Comparison of ENCODE assay signal across 8 cellular contexts in genomic region chr2:240567137-240567871, GRCh38. TPM values are rescaled to one million over a fixed set of nuclear protein-coding genes. Genes with fewer than 3 reads are reported as not detected.
A peak's percentile ranks its signal among the peaks of the same experiment; 100 is the strongest.
DNase-seq lines count a peak whose midpoint lies in the region; TF ChIP-seq lines count a peak whose summit lies in the region.

No MANE protein-coding gene starts in this region.

- CTCF ChIA-PET in CD8-positive, alpha-beta memory T cell (lab: Charles Lee): interaction anchor here (1.0 to 4.9 kb wide), 10 partner anchors 8 to 237 kb away, joined by 3 to 68 read pairs (median 15); partner anchors contain the start of genes ANKMY1 and CAPN10

- TF ChIP-seq CTCF in OCI-LY1 (IDR thresholded peaks at IDR 0.05; ENCODE audit: low read length): no peak
- TF ChIP-seq CTCF in smooth muscle cell (IDR thresholded peaks at IDR 0.05; ENCODE audit: borderline replicate concordance, insufficient read depth, poor library complexity, severe bottlenecking): no peak

- H2AFZ ChIP-seq in OCI-LY1 (ENCODE audit: low read length): no peak overlapping the region
- H2AFZ ChIP-seq in smooth muscle cell (ENCODE audit: low read depth): peak overlapping the region; percentile 87

- no peaks in the 10 kb centered on the region for H4K20me1 ChIP-seq in OCI-LY1 (ENCODE audit: insufficient read depth, low read length)
- H4K20me1 ChIP-seq in smooth muscle cell (ENCODE audit: low read depth): peaks cover 8% of the 10 kb centered on the region

- H3K9me3 Mint-ChIP-seq in CD8-positive, alpha-beta memory T cell: no peaks in the 10 kb centered on the region

- WGBS in smooth muscle cell (ENCODE audit: low lambda C conversion rate): 59% methylated on average over 26 of the region's 26 CpGs

- H3K36me3 Mint-ChIP-seq in CD8-positive, alpha-beta memory T cell: peaks cover 0 to 45% (median 9%) of the 10 kb centered on the region in 3 donors

- H3K4me3 ChIP-seq in CD8-positive, alpha-beta memory T cell (ENCODE audit: low read length): peak overlapping the region; percentile 82
- H3K4me3 ChIP-seq in OCI-LY1 (ENCODE audit: low read depth, low read length, poor library complexity, severe bottlenecking) (peak overlapping the region; percentile 86), adipocyte (ENCODE audit: low read length) (peak overlapping the region; percentile 87), iPS-15b (ENCODE audit: low read depth, low read length) (peak overlapping the region; percentile 52), smooth muscle cell (peak overlapping the region; percentile 68)

- POLR2A ChIA-PET in CD8-positive, alpha-beta memory T cell (lab: Charles Lee): interaction anchor here (1.4 to 5.5 kb wide), 6 partner anchors 10 to 59 kb away, joined by 3 to 99 read pairs (median 10); partner anchors contain the start of gene CAPN10

- peak overlapping the region; percentile 78 for H3K27ac ChIP-seq in CD8-positive, alpha-beta memory T cell (ENCODE audit: low read depth, low read length)
- H3K27ac ChIP-seq in OCI-LY1 (ENCODE audit: low read depth, low read length, poor library complexity, severe bottlenecking): peak overlapping the region; percentile 91
- H3K27ac ChIP-seq in smooth muscle cell (ENCODE audit: low read depth): no peak overlapping the region

- H3K9ac ChIP-seq in OCI-LY1 (ENCODE audit: low read length) (peak overlapping the region; percentile 76), adipocyte (ENCODE audit: low read length) (peak overlapping the region; percentile 89), iPS-15b (ENCODE audit: low read depth, low read length) (no peak overlapping the region), smooth muscle cell (ENCODE audit: low read depth) (no peak overlapping the region)

- peaks cover 82% of the 10 kb centered on the region for H3K4me1 ChIP-seq in CD8-positive, alpha-beta memory T cell (ENCODE audit: insufficient read depth, low read length)
- H3K4me1 ChIP-seq in OCI-LY1 (ENCODE audit: insufficient read depth, low read length, severe bottlenecking) (peaks cover 54% of the 10 kb centered on the region), adipocyte (ENCODE audit: control insufficient read depth, insufficient read depth, low read length) (peaks cover 34% of the 10 kb centered on the region), iPS-15b (ENCODE audit: control insufficient read depth, insufficient read depth, low read length) (peaks cover 9% of the 10 kb centered on the region), smooth muscle cell (ENCODE audit: low read depth) (peaks cover 11% of the 10 kb centered on the region)

- peaks cover 4% of the 10 kb centered on the region for H3K36me3 ChIP-seq in CD8-positive, alpha-beta memory T cell (ENCODE audit: insufficient read depth, low read length)
- H3K36me3 ChIP-seq in OCI-LY1 (ENCODE audit: insufficient read depth, low read length): peaks cover 6% of the 10 kb centered on the region; the same call in 1 of the 2 replicates
- no peaks in the 10 kb centered on the region for H3K36me3 ChIP-seq in adipocyte (ENCODE audit: control insufficient read depth, insufficient read depth, low read length, severe bottlenecking)
- no peaks in the 10 kb centered on the region for H3K36me3 ChIP-seq in iPS-15b (ENCODE audit: control insufficient read depth, insufficient read depth, low read length)
- no peaks in the 10 kb centered on the region for H3K36me3 ChIP-seq in smooth muscle cell (ENCODE audit: low read depth)

- H3F3A ChIP-seq in OCI-LY1 (ENCODE audit: insufficient read depth, low read length) (no peaks in the 10 kb centered on the region), smooth muscle cell (ENCODE audit: low read depth) (peaks cover 15% of the 10 kb centered on the region)

- H3K4me1 Mint-ChIP-seq in CD8-positive, alpha-beta memory T cell: peaks cover 64 to 87% (median 72%) of the 10 kb centered on the region in 3 donors

- H3K27ac Mint-ChIP-seq in CD8-positive, alpha-beta memory T cell: peak overlapping the region; percentile 87 to 99 (median 97)

- H3K79me2 ChIP-seq in OCI-LY1 (ENCODE audit: insufficient read depth, low read length) (no peaks in the 10 kb centered on the region), smooth muscle cell (ENCODE audit: low read depth) (no peaks in the 10 kb centered on the region)

- H3K27me3 ChIP-seq in CD8-positive, alpha-beta memory T cell (ENCODE audit: insufficient read depth, low read length, poor library complexity, severe bottlenecking): no peaks in the 10 kb centered on the region
- H3K27me3 ChIP-seq in OCI-LY1 (ENCODE audit: insufficient read depth, low read length) (no peaks in the 10 kb centered on the region), adipocyte (replicated peaks; ENCODE audit: control insufficient read depth, insufficient read depth, low read length) (no peaks in the 10 kb centered on the region), iPS-15b (ENCODE audit: control insufficient read depth, insufficient read depth, low read length) (peaks cover 28% of the 10 kb centered on the region), smooth muscle cell (ENCODE audit: low read depth) (no peaks in the 10 kb centered on the region)

- peak overlapping the region; percentile 92 to 98 (median 95) for H3K4me3 Mint-ChIP-seq in CD8-positive, alpha-beta memory T cell

- peak overlapping the region; percentile 92 for H3K4me2 ChIP-seq in OCI-LY1 (ENCODE audit: low read length)
- peak overlapping the region; percentile 98 for H3K4me2 ChIP-seq in smooth muscle cell

- H3K9me3 ChIP-seq in CD8-positive, alpha-beta memory T cell (ENCODE audit: low read length): no peaks in the 10 kb centered on the region
- no peaks in the 10 kb centered on the region for H3K9me3 ChIP-seq in OCI-LY1 (ENCODE audit: low read length)
- no peaks in the 10 kb centered on the region for H3K9me3 ChIP-seq in adipocyte (ENCODE audit: control insufficient read depth, low read length)
- H3K9me3 ChIP-seq in iPS-15b (ENCODE audit: control insufficient read depth, insufficient read depth, low read length): no peaks in the 10 kb centered on the region
- H3K9me3 ChIP-seq in smooth muscle cell (replicated peaks; ENCODE audit: low read depth): no peaks in the 10 kb centered on the region

- no peaks in the 10 kb centered on the region for H3K9me2 ChIP-seq in OCI-LY1 (ENCODE audit: low read depth, low read length)

- no peaks in the 10 kb centered on the region for H3K27me3 Mint-ChIP-seq in CD8-positive, alpha-beta memory T cell

- DNase-seq in CD8-positive, alpha-beta memory T cell: peak; percentile 36 to 69 (median 47)
- DNase-seq in adipocyte (ENCODE audit: low read depth) (no peak), smooth muscle cell (lab: John Stamatoyannopoulos, UW; ENCODE audit: unreplicated experiment) (no peak), hippocampal formation (lab: John Stamatoyannopoulos, UW) (no peak), NCI-H128 (lab: John Stamatoyannopoulos, UW; ENCODE audit: unreplicated experiment) (no peak), NCI-H1092 treated with DMSO at 0.1 percent for 48 hours (lab: John Stamatoyannopoulos, UW) (no peak)

RNA-seq across cellular contexts. Expression of gene RNPEPL1, which starts 1.0 kb away (rescaled TPM):
- total RNA-seq in CD8-positive, alpha-beta memory T cell: 10 to 100 TPM; 55.6 to 61.1 TPM
- polyA plus RNA-seq in CD8-positive, alpha-beta memory T cell: 101 TPM
- 13.5 and 15.3 TPM in 2 replicates for total RNA-seq in smooth muscle cell
- 40.9 and 48.3 TPM in 2 replicates for polyA plus RNA-seq in smooth muscle cell

RNA-seq across cellular contexts. Expression of gene DUSP28, which starts 7.1 kb away (rescaled TPM):
- total RNA-seq in CD8-positive, alpha-beta memory T cell: 1 to 10 TPM; 7.0 TPM
- 22.0 TPM for polyA plus RNA-seq in CD8-positive, alpha-beta memory T cell
- 2.2 and 2.9 TPM in 2 replicates for total RNA-seq in smooth muscle cell
- polyA plus RNA-seq in smooth muscle cell: 6.4 and 6.5 TPM in 2 replicates

RNA-seq across cellular contexts. Expression of gene ANKMY1, which starts 9.5 kb away (rescaled TPM):
- total RNA-seq in CD8-positive, alpha-beta memory T cell: 10 to 100 TPM; 22.4 to 27.9 TPM
- 15.8 TPM for polyA plus RNA-seq in CD8-positive, alpha-beta memory T cell
- total RNA-seq in smooth muscle cell: 3.4 and 8.7 TPM in 2 replicates
- 5.6 and 6.4 TPM in 2 replicates for polyA plus RNA-seq in smooth muscle cell

RNA-seq across cellular contexts. Expression of gene CAPN10, which starts 19.2 kb away (rescaled TPM):
- 10 to 100 TPM; 36.1 to 40.5 TPM for total RNA-seq in CD8-positive, alpha-beta memory T cell
- polyA plus RNA-seq in CD8-positive, alpha-beta memory T cell: 19.5 TPM
- total RNA-seq in smooth muscle cell: 6.6 and 6.9 TPM in 2 replicates
- polyA plus RNA-seq in smooth muscle cell: 17.0 and 23.6 TPM in 2 replicates

RNA-seq across cellular contexts. Expression of gene GPR35, which starts 58.0 kb away (rescaled TPM):
- 1 to 10 TPM; 8.4 to 9.0 TPM for total RNA-seq in CD8-positive, alpha-beta memory T cell
- 1.9 TPM for polyA plus RNA-seq in CD8-positive, alpha-beta memory T cell
- 1.2 and 1.3 TPM in 2 replicates for total RNA-seq in smooth muscle cell
- 1.4 and 2.1 TPM in 2 replicates for polyA plus RNA-seq in smooth muscle cell

Comparison
In these comparisons a context has a peak if more than half of its experiments do, and no peak if none do; other contexts are left out.
1. DNase-seq: peak in CD8-positive, alpha-beta memory T cell (5 of 5); none in adipocyte (single experiment), smooth muscle cell (single experiment), hippocampal formation (0 of 2), NCI-H128 (single experiment) and NCI-H1092 treated with DMSO at 0.1 percent for 48 hours (single experiment).
2. H3K9ac ChIP-seq: peak in OCI-LY1 (single experiment) and adipocyte (single experiment); none in iPS-15b (single experiment) and smooth muscle cell (single experiment).
3. Peak in every context shown above with its lines, with median percentiles within 50 percentile points of each other: H3K4me3 ChIP-seq.